8 cellular contexts compared by ENCODE assay signal in genomic region chr10:119030421-119031250, GRCh38.
DNase-seq lines count a peak whose midpoint lies in the region; ATAC-seq, FAIRE-seq and TF ChIP-seq lines count a peak whose summit lies in the region.

No MANE protein-coding gene starts in this region.

- peak overlapping the region; percentile 55 for H3K4me3 ChIP-seq in retinal pigment epithelial cell (ENCODE audit: low read length)

- intact Hi-C loops in head of caudate nucleus (cut with DNase I) = no loop called here

- peak; percentile 63 for ATAC-seq in GM19395 (IDR thresholded peaks at IDR 0.05; ENCODE audit: unreplicated experiment)
- ATAC-seq in HG03442 (IDR thresholded peaks at IDR 0.05; ENCODE audit: unreplicated experiment) = peak; percentile 44

- DNase-seq in DMS114 treated with DMSO at 0.1 percent for 48 hours (lab: John Stamatoyannopoulos, UW; ENCODE audit: unreplicated experiment) (peak; percentile 46), RCC 7860 (ENCODE audit: low spot score) (peak; percentile 58), head of caudate nucleus (peak in 38 of 42 donors; percentile 16 to 75 (median 46)), retinal pigment epithelial cell (ENCODE audit: low read depth) (no peak), amniotic stem cell (lab: John Stamatoyannopoulos, UW) (no peak)
- peak; percentile 79 for DNase-seq in activated effector memory CD4-positive, alpha-beta T cell treated with anti-CD3 and anti-CD28 coated beads, Interleukin-2, amount 50 U/mL, for 16 hours

- TF ChIP-seq CTCF in retinal pigment epithelial cell (conservative IDR thresholded peaks at IDR 0.05; ENCODE audit: low read depth, low read length) = no peak

- no peak for FAIRE-seq in RCC 7860 (lab: Jason Lieb, UNC)

Comparison
In these comparisons a context has a peak if more than half of its experiments do, and no peak if none do; other contexts are left out.
1. DNase-seq: peak in DMS114 treated with DMSO at 0.1 percent for 48 hours (single experiment), RCC 7860 (single experiment), activated effector memory CD4-positive, alpha-beta T cell treated with anti-CD3 and anti-CD28 coated beads, Interleukin-2, amount 50 U/mL, for 16 hours (single experiment) and head of caudate nucleus (38 of 42); none in retinal pigment epithelial cell (single experiment) and amniotic stem cell (single experiment).